Comparison of ENCODE assay signal across 8 cellular contexts in the genomic region with DNA sequence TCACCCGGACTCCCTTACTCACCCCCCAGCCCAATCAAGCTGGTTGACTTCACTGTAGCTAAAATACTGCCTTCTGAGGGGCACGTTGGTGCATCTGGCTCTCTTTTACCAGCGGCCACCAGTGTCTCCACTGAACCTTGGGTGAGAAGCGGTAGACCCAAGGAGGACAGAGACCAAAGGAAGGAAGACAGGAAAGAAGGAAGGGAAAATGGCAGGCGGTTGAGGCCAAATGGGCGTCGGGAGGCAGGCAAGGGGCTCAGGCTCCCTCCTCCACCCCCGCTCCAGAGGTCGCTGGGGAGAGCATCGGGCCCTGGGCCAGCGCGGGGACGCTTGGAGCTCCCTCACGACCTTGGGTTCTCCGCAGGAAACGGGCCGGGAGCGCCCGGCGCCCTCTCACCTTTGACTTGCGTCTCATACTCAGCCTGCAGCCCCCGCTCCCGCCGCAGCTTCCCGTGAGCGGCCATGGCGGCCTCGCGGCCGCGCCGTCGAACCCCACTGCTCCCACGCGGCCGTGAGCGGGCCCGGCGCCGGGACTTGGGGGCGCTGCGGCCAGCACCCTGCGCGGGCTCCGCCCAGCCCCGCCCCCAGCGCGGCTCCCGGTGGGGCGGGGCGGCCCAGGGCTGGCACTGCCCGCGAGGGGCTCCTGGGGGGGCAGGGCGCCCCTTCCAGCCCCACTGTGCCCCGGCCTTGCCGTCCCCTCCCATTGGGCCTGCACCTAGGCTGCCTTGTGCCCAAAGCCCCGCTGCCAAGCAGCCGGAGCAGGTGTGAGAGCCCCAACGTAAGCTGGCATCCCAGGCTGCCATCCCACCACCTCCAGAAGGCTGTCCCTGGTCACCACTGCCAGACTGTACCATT. TPM values are rescaled to one million over a fixed set of nuclear protein-coding genes. Genes with fewer than 3 reads are reported as not detected.
DNase-seq lines count a peak whose midpoint lies in the region; ATAC-seq and TF ChIP-seq lines count a peak whose summit lies in the region.

A gene (minus strand): TSS at position 526 of the 855 bp plus-strand sequence. CDS start 62 bp downstream, at position 464.

- H3K36me3 ChIP-seq in H7 (replicated peaks; ENCODE audit: control insufficient read depth, insufficient read depth, low read length) (no peaks in the 10 kb centered on the region; the same call in 1 of the 2 replicates), upper lobe of left lung (peaks cover 0 to 14% (median 4%) of the 10 kb centered on the region in 4 donors)
- H3K36me3 ChIP-seq in naive thymus-derived CD4-positive, alpha-beta T cell (ENCODE audit: control insufficient read depth in 2 of 3, insufficient read depth in 3 of 3, low read length in 3 of 3): peaks cover 0 to 10% (median 0%) of the 10 kb centered on the region in 3 experiments

- H3K4me3 Mint-ChIP-seq in naive thymus-derived CD4-positive, alpha-beta T cell: peak within 1 kb of the TSS; percentile 92 to 98 (median 94)

- H3K9me3 ChIP-seq in naive thymus-derived CD4-positive, alpha-beta T cell (ENCODE audit: control insufficient read depth in 2 of 3, low read length in 3 of 3): no peaks in the 10 kb centered on the region
- no peaks in the 10 kb centered on the region for H3K9me3 ChIP-seq in upper lobe of left lung

- peaks cover 0 to 2% (median 0%) of the 10 kb centered on the region in 11 donors for H3K9me3 Mint-ChIP-seq in naive thymus-derived CD4-positive, alpha-beta T cell

- peaks cover 0 to 76% (median 25%) of the 10 kb centered on the region in 7 donors for H3K4me1 Mint-ChIP-seq in naive thymus-derived CD4-positive, alpha-beta T cell

- CTCF ChIA-PET in naive thymus-derived CD4-positive, alpha-beta T cell (lab: Charles Lee): interaction anchor here (1.6 to 13.2 kb wide), 3 partner anchors 15 to 42 kb away, joined by 4 to 168 read pairs (median 27); a partner anchor contains a TSS

- H3K27ac Mint-ChIP-seq in naive thymus-derived CD4-positive, alpha-beta T cell: peak within 1 kb of the TSS; percentile 88 to 100 (median 98)

- POLR2A ChIA-PET in naive thymus-derived CD4-positive, alpha-beta T cell (lab: Charles Lee): interaction anchor here (0.7 to 17.4 kb wide), 20 partner anchors 9 to 519 kb away, joined by 3 to 384 read pairs (median 6); a partner anchor contains a TSS

- DNase-seq in H7 (peak; percentile 82), upper lobe of left lung (peak in 1 of 2 donors; percentile 88), SHP77 (lab: John Stamatoyannopoulos, UW) (no peak)
- peak; percentile 28 for DNase-seq in effector CD8-positive, alpha-beta T cell (lab: John Stamatoyannopoulos, UW)
- DNase-seq in naive thymus-derived CD4-positive, alpha-beta T cell: peak in 7 of 9 donors; percentile 23 to 72 (median 42)

- H3K4me3 ChIP-seq in H7 (ENCODE audit: insufficient read depth, low read depth, low read length) (peak within 1 kb of the TSS; percentile 66), upper lobe of left lung (peak within 1 kb of the TSS in 3 of 4 donors; percentile 50 to 62 (median 59))
- peak within 1 kb of the TSS; percentile 81 for H3K4me3 ChIP-seq in naive thymus-derived CD4-positive, alpha-beta T cell (ENCODE audit: low read length)

- H3K36me3 Mint-ChIP-seq in naive thymus-derived CD4-positive, alpha-beta T cell: peaks cover 0 to 21% (median 0%) of the 10 kb centered on the region in 5 donors

- intact Hi-C loops in naive thymus-derived CD4-positive, alpha-beta T cell (cut with micrococcal nuclease): loop anchor here (1.0 to 10.0 kb wide), 8 partner anchors 9 to 569 kb away; a partner anchor contains a TSS

- TF ChIP-seq EP300 in upper lobe of left lung (IDR thresholded peaks at IDR 0.05): no peak

- no peak for TF ChIP-seq POLR2A in upper lobe of left lung (IDR thresholded peaks at IDR 0.05)

- H3K27ac ChIP-seq in 22Rv1 (peak within 1 kb of the TSS; percentile 93), VCaP (peak within 1 kb of the TSS; percentile 91), upper lobe of left lung (peak within 1 kb of the TSS; percentile 92 to 98 (median 95))
- peak within 1 kb of the TSS; percentile 98 for H3K27ac ChIP-seq in naive thymus-derived CD4-positive, alpha-beta T cell (ENCODE audit: low read depth, low read length)

- TF ChIP-seq CTCF in 22Rv1 (IDR thresholded peaks at IDR 0.05) (no peak), VCaP (conservative IDR thresholded peaks at IDR 0.05) (no peak), upper lobe of left lung (IDR thresholded peaks at IDR 0.05) (peak in 2 of 6 experiments; percentile 5 to 13)

- peak; percentile 2 for ATAC-seq in naive thymus-derived CD4-positive, alpha-beta T cell
- ATAC-seq in upper lobe of left lung (ENCODE audit: low FRiP score in 2 of 2): no peak
- ATAC-seq in GM18868 (IDR thresholded peaks at IDR 0.05; ENCODE audit: unreplicated experiment): no peak

- WGBS in upper lobe of left lung, 2 donors: 29 to 30% methylated on average over 2 to 35 of the region's 59 CpGs

- no peaks in the 10 kb centered on the region for H3K27me3 Mint-ChIP-seq in naive thymus-derived CD4-positive, alpha-beta T cell

- H3K27me3 ChIP-seq in H7 (ENCODE audit: control insufficient read depth, insufficient read depth, low read length): no peaks in the 10 kb centered on the region
- no peaks in the 10 kb centered on the region for H3K27me3 ChIP-seq in naive thymus-derived CD4-positive, alpha-beta T cell (ENCODE audit: control insufficient read depth in 2 of 2, insufficient read depth in 2 of 2, low read length in 2 of 2)
- peaks cover 0 to 10% (median 0%) of the 10 kb centered on the region in 4 donors for H3K27me3 ChIP-seq in upper lobe of left lung

- H3K4me1 ChIP-seq in naive thymus-derived CD4-positive, alpha-beta T cell (ENCODE audit: control insufficient read depth in 2 of 2, insufficient read depth in 2 of 2, low read length in 2 of 2): peaks cover 22 to 27% of the 10 kb centered on the region in 2 donors
- peaks cover 20 to 88% (median 47%) of the 10 kb centered on the region in 4 donors for H3K4me1 ChIP-seq in upper lobe of left lung

RNA-seq across cellular contexts. Expression of the gene that starts here (rescaled TPM):
- 39.4 and 51.3 TPM in 2 replicates for total RNA-seq in H7 (2014; rRNA removed; shearing (Covaris generic))
- 100 to 1,000 TPM; 310 to 439 (median 377) TPM for total RNA-seq in naive thymus-derived CD4-positive, alpha-beta T cell
- 100 to 1,000 TPM in 1 of 2 donors, 10 to 100 TPM in 1; 82.5 to 147 TPM for polyA plus RNA-seq in naive thymus-derived CD4-positive, alpha-beta T cell
- total RNA-seq in upper lobe of left lung: 100 to 1,000 TPM in 2 of 6 donors, 10 to 100 TPM in 4; 33.4 to 353 (median 82.6) TPM

Comparison
In these comparisons a context has a peak if more than half of its experiments do, and no peak if none do; other contexts are left out.
1. DNase-seq: peak in H7 (single experiment), effector CD8-positive, alpha-beta T cell (single experiment) and naive thymus-derived CD4-positive, alpha-beta T cell (7 of 9); none in SHP77 (0 of 2).
2. Peak in every context shown above with its lines, with median percentiles within 50 percentile points of each other: H3K27ac ChIP-seq and H3K4me3 ChIP-seq.